1 cellular context compared by ENCODE assay signal in the genomic region with DNA sequence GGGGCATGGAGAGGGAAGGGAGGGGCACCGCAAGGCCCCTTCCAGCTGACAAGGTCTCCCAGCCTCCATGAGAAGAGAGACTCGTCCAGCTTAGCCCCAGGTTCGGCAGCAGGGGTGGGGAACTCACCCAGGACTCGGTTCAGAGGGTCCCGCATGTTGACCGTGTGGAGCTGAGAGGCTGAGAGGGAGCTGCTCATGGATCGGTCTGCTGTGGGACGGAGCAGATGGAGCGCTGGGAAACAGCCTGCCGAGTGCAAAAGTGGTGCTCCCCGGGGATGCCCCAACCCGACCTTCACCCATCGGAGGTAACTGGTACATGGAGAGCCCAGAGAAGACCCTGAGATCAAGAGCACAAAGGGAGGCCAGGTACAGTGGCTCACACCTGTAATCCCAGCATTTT.
TF ChIP-seq lines count a peak whose summit lies in the region.

No MANE protein-coding gene starts in this region.

TF ChIP-seq in A549, 52 proteins besides CTCF, POLR2A, EP300 and RAD21:
- no peak for TF ChIP-seq NFE2L2 (conservative IDR thresholded peaks at IDR 0.05; ENCODE audit: low read length)
- no peak for TF ChIP-seq TP53 (CRISPR knock-in tag; IDR thresholded peaks at IDR 0.05)
- TF ChIP-seq POLR2AphosphoS2 (conservative IDR thresholded peaks at IDR 0.05; ENCODE audit: low read length): no peak
- TF ChIP-seq RNF2 (IDR thresholded peaks at IDR 0.05; ENCODE audit: borderline replicate concordance, low read depth): no peak
- TF ChIP-seq, protein P1, sequence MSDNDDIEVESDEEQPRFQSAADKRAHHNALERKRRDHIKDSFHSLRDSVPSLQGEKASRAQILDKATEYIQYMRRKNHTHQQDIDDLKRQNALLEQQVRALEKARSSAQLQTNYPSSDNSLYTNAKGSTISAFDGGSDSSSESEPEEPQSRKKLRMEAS (IDR thresholded peaks at IDR 0.05): no peak
- no peak for TF ChIP-seq CHD2 (IDR thresholded peaks at IDR 0.05; ENCODE audit: low read length, partially characterized antibody)
- no peak for TF ChIP-seq HDAC2 (IDR thresholded peaks at IDR 0.05)
- no peak for TF ChIP-seq MYC (IDR thresholded peaks at IDR 0.05; ENCODE audit: borderline replicate concordance, low read length)
- TF ChIP-seq, protein P2, sequence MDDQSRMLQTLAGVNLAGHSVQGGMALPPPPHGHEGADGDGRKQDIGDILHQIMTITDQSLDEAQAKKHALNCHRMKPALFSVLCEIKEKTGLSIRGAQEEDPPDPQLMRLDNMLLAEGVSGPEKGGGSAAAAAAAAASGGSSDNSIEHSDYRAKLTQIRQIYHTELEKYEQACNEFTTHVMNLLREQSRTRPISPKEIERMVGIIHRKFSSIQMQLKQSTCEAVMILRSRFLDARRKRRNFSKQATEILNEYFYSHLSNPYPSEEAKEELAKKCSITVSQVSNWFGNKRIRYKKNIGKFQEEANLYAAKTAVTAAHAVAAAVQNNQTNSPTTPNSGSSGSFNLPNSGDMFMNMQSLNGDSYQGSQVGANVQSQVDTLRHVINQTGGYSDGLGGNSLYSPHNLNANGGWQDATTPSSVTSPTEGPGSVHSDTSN (IDR thresholded peaks at IDR 0.05): no peak
- no peak for TF ChIP-seq ZFP36 (IDR thresholded peaks at IDR 0.05; ENCODE audit: borderline replicate concordance, partially characterized antibody)
- TF ChIP-seq CEBPB (IDR thresholded peaks at IDR 0.05): no peak
- no peak for TF ChIP-seq RARB (CRISPR knock-in tag; IDR thresholded peaks at IDR 0.05)
- no peak for TF ChIP-seq HOXA7 (CRISPR knock-in tag; IDR thresholded peaks at IDR 0.05)
- TF ChIP-seq, protein P3, sequence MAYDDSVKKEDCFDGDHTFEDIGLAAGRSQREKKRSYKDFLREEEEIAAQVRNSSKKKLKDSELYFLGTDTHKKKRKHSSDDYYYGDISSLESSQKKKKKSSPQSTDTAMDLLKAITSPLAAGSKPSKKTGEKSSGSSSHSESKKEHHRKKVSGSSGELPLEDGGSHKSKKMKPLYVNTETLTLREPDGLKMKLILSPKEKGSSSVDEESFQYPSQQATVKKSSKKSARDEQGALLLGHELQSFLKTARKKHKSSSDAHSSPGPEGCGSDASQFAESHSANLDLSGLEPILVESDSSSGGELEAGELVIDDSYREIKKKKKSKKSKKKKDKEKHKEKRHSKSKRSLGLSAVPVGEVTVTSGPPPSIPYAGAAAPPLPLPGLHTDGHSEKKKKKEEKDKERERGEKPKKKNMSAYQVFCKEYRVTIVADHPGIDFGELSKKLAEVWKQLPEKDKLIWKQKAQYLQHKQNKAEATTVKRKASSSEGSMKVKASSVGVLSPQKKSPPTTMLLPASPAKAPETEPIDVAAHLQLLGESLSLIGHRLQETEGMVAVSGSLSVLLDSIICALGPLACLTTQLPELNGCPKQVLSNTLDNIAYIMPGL (CRISPR knock-in tag; IDR thresholded peaks at IDR 0.05; ENCODE audit: borderline replicate concordance): no peak
- TF ChIP-seq FOXS1 (CRISPR knock-in tag; IDR thresholded peaks at IDR 0.05): no peak
- no peak for TF ChIP-seq RFX5 (IDR thresholded peaks at IDR 0.05)
- TF ChIP-seq MAFK (IDR thresholded peaks at IDR 0.05; ENCODE audit: partially characterized antibody): no peak
- TF ChIP-seq SREBF2 (IDR thresholded peaks at IDR 0.05): no peak
- TF ChIP-seq, protein P4, sequence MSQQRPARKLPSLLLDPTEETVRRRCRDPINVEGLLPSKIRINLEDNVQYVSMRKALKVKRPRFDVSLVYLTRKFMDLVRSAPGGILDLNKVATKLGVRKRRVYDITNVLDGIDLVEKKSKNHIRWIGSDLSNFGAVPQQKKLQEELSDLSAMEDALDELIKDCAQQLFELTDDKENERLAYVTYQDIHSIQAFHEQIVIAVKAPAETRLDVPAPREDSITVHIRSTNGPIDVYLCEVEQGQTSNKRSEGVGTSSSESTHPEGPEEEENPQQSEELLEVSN (IDR thresholded peaks at IDR 0.05; ENCODE audit: borderline replicate concordance, low read depth): no peak
